In the genomic region with DNA sequence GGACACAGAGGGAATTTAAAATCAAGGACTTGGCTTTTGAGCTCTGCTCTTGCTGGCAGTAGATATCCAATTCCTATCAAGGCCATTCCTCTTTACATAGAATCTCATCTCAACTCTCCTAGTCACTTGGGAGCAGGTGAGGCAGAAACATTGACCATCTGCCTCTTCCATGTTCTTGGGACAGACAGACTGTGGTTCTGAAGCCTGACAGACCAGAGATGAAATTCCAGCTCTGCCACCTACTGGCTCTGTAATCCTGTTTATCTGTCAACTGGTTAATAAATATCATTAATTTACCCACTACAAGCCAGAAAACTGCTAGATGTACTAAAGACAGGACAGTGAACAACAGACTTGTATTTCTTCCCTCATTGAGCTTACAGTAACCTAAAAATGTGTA, we compare ENCODE assay signal across 10 cellular contexts.
DNase-seq lines count a peak whose midpoint lies in the region; ATAC-seq, FAIRE-seq and TF ChIP-seq lines count a peak whose summit lies in the region.
"Had no signal": no experiment of that assay in that cellular context is flagged by ENCODE, and none has a peak within 500 bp of the region (broad histone marks: within the 10 kb centered on the region; RNA-seq: fewer than 3 reads in every experiment).

No MANE protein-coding gene starts in this region.

- H4K20me1 ChIP-seq in HepG2 (ENCODE audit: insufficient read depth, low read length): no peaks in the 10 kb centered on the region

- CTCF ChIA-PET in HepG2 (lab: Yijun Ruan, JAX; ENCODE audit: low intra/inter-chr PET ratio, low total read pairs): no interaction called here

- H3K27me3 ChIP-seq in HepG2 (ENCODE audit: control insufficient read depth in 1 of 2, insufficient read depth in 2 of 2, low read length in 2 of 2) (no peaks in the 10 kb centered on the region), right lobe of liver (no peaks in the 10 kb centered on the region)

- DNase-seq in HepG2 (ENCODE audit: low spot score) (no peak), right lobe of liver (no peak), SW480 (ENCODE audit: low spot score) (peak; percentile 1), fibroblast of villous mesenchyme (ENCODE audit: low read depth) (peak; percentile 7), ureter (ENCODE audit: low spot score) (no peak), GF-D8 (lab: John Stamatoyannopoulos, UW) (no peak), GDM1 (lab: John Stamatoyannopoulos, UW) (no peak)
- DNase-seq in activated T-cell treated with anti-CD3 and anti-CD28 coated beads, Interleukin-2, amount 50 U/mL, for 4 hours: no peak
- DNase-seq: activated naive CD4-positive, alpha-beta T cell treated with anti-CD3 and anti-CD28 coated beads, Interleukin-2, amount 50 U/mL, for 16 hours; MM.1S had no signal

- no peak overlapping the region for H3K4me3 Mint-ChIP-seq in activated T-cell treated with anti-CD3 and anti-CD28 coated beads, Interleukin-2, amount 50 U/mL, for 4 hours

- TF ChIP-seq POLR2A in HepG2 (IDR thresholded peaks at IDR 0.05; ENCODE audit: insufficient read depth in 1 of 2, low read depth in 2 of 2, low read length in 2 of 2) (no peak), right lobe of liver (IDR thresholded peaks at IDR 0.05) (no peak)

- POLR2A ChIA-PET in HepG2 (lab: Yijun Ruan, JAX): no interaction called here

- no peak for FAIRE-seq in HepG2 (lab: Jason Lieb, UNC)

- H3K9me3 Mint-ChIP-seq in activated T-cell treated with anti-CD3 and anti-CD28 coated beads, Interleukin-2, amount 50 U/mL, for 4 hours: peaks cover 11% of the 10 kb centered on the region

- H3K4me1 ChIP-seq in HepG2 (ENCODE audit: insufficient read depth, low read length) (no peaks in the 10 kb centered on the region), right lobe of liver (no peaks in the 10 kb centered on the region)

- H3K9me3 ChIP-seq in HepG2 (ENCODE audit: low read length) (no peaks in the 10 kb centered on the region), right lobe of liver (no peaks in the 10 kb centered on the region)

- no peak overlapping the region for H2AFZ ChIP-seq in HepG2 (ENCODE audit: low read length)

- TF ChIP-seq CTCF in HepG2 (CRISPR knock-in tag; IDR thresholded peaks at IDR 0.05) (no peak), right lobe of liver (IDR thresholded peaks at IDR 0.05) (no peak), fibroblast of villous mesenchyme (IDR thresholded peaks at IDR 0.05; ENCODE audit: insufficient read depth, low read depth, low read length) (peak; percentile 16)

- TF ChIP-seq RAD21 in HepG2 (CRISPR knock-in tag; IDR thresholded peaks at IDR 0.05): no peak

- no peak overlapping the region for H3K9ac ChIP-seq in HepG2 (ENCODE audit: insufficient read depth, low read depth, low read length)

- in situ Hi-C loops in HepG2 (cut with HindIII; ENCODE audit: extremely low pct_ligation_motif_present, low pct_unique_long_range_greater_than_20kb): no loop called here

- TF ChIP-seq EP300 in HepG2 (IDR thresholded peaks at IDR 0.05; ENCODE audit: low read depth in 2 of 2, low read length in 2 of 2): no peak
- TF ChIP-seq EP300 in HepG2 (CRISPR knock-in tag; IDR thresholded peaks at IDR 0.05; ENCODE audit: borderline replicate concordance): no peak

- H3K27me3 Mint-ChIP-seq in activated T-cell treated with anti-CD3 and anti-CD28 coated beads, Interleukin-2, amount 50 U/mL, for 4 hours (ENCODE audit: low read depth): no peaks in the 10 kb centered on the region

- no peak overlapping the region for H3K4me2 ChIP-seq in HepG2 (ENCODE audit: low read depth, low read length)

- H3K36me3 Mint-ChIP-seq in activated T-cell treated with anti-CD3 and anti-CD28 coated beads, Interleukin-2, amount 50 U/mL, for 4 hours (ENCODE audit: insufficient read depth): no peaks in the 10 kb centered on the region

- H3K79me2 ChIP-seq in HepG2 (ENCODE audit: insufficient read depth, low read length): no peaks in the 10 kb centered on the region

- BruUV-seq in HepG2 (replicated peaks; lab: Mats Ljungman, UMichigan): no TSS peak

- H3K36me3 ChIP-seq in HepG2 (replicated peaks in 1 of 2; ENCODE audit: control insufficient read depth in 1 of 2, insufficient read depth in 2 of 2, low read length in 2 of 2) (no peaks in the 10 kb centered on the region), right lobe of liver (no peaks in the 10 kb centered on the region)

- H3K27ac ChIP-seq in HepG2 (ENCODE audit: extremely low read length, insufficient read depth, low read length) (no peak overlapping the region), right lobe of liver (no peak overlapping the region)

- H3K4me1 Mint-ChIP-seq in activated T-cell treated with anti-CD3 and anti-CD28 coated beads, Interleukin-2, amount 50 U/mL, for 4 hours (ENCODE audit: low read depth): no peaks in the 10 kb centered on the region

- no peak overlapping the region for H3K4me3 ChIP-seq in HepG2 (replicated peaks in 1 of 3; ENCODE audit: insufficient read depth in 1 of 3, low read depth in 2 of 3, low read length in 3 of 3)
- H3K4me3 ChIP-seq in right lobe of liver: no peak overlapping the region
- H3K4me3 ChIP-seq in fibroblast of villous mesenchyme (ENCODE audit: low read depth, low read length): no peak overlapping the region

- ATAC-seq in HepG2 (no peak), right lobe of liver (no peak)
- no peak for ATAC-seq in activated T-cell treated with anti-CD3 and anti-CD28 coated beads, Interleukin-2, amount 50 U/mL, for 4 hours

- intact Hi-C loops in HepG2 (cut with micrococcal nuclease; ENCODE audit: unreplicated experiment): no loop called here
- intact Hi-C loops in right lobe of liver (cut with DNase I): no loop called here

TF ChIP-seq in HepG2, 621 proteins besides CTCF, POLR2A, EP300 and RAD21:
- TF ChIP-seq ZBTB2 (CRISPR knock-in tag; IDR thresholded peaks at IDR 0.05; ENCODE audit: low read depth): no peak
- 0 out of 2 replicates have a peak, but pooled peaks have one; percentile 15 for TF ChIP-seq STAG1 (CRISPR knock-in tag; IDR thresholded peaks at IDR 0.05)

Comparison
In these comparisons a context has a peak if more than half of its experiments do, and no peak if none do; other contexts are left out.
1. DNase-seq: peak in SW480 (single experiment) and fibroblast of villous mesenchyme (single experiment); none in HepG2 (single experiment), right lobe of liver (0 of 3), ureter (single experiment), activated T-cell treated with anti-CD3 and anti-CD28 coated beads, Interleukin-2, amount 50 U/mL, for 4 hours (single experiment), GF-D8 (single experiment) and GDM1 (single experiment).